In genomic region chr2:60890393-60890707, GRCh38 we compare ENCODE assay signal across 1 cellular context.
A peak's percentile ranks its signal among the peaks of the same experiment; 100 is the strongest.
TF ChIP-seq lines count a peak whose summit lies in the region.

No MANE protein-coding gene starts in this region.

TF ChIP-seq in A549, 52 proteins besides CTCF, POLR2A, EP300 and RAD21:
- TF ChIP-seq HOXB13 (CRISPR knock-in tag; IDR thresholded peaks at IDR 0.05; ENCODE audit: low read depth) (no peak), MAFK (IDR thresholded peaks at IDR 0.05; ENCODE audit: partially characterized antibody) (peak; percentile 75)
- TF ChIP-seq, protein P1, sequence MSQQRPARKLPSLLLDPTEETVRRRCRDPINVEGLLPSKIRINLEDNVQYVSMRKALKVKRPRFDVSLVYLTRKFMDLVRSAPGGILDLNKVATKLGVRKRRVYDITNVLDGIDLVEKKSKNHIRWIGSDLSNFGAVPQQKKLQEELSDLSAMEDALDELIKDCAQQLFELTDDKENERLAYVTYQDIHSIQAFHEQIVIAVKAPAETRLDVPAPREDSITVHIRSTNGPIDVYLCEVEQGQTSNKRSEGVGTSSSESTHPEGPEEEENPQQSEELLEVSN (IDR thresholded peaks at IDR 0.05; ENCODE audit: borderline replicate concordance, low read depth), result no peak
